15 cellular contexts compared by ENCODE assay signal in genomic region chr2:74107071-74107470, GRCh38. TPM values are rescaled to one million over a fixed set of nuclear protein-coding genes. Genes with fewer than 3 reads are reported as not detected.
DNase-seq lines count a peak whose midpoint lies in the region; FAIRE-seq and TF ChIP-seq lines count a peak whose summit lies in the region.
"Had no signal": no experiment of that assay in that cellular context is flagged by ENCODE, and none has a peak within 500 bp of the region (broad histone marks: within the 10 kb centered on the region; RNA-seq: fewer than 3 reads in every experiment).

No MANE protein-coding gene starts in this region.

- FAIRE-seq in GM12891 (lab: Jason Lieb, UNC), result no peak
- FAIRE-seq: GM18507 had no signal

- H2AFZ ChIP-seq in MM.1S (ENCODE audit: low read length), result no peak overlapping the region

- H3K4me1 Mint-ChIP-seq in endodermal cell, result peaks cover 18% of the 10 kb centered on the region
- peaks cover 12% of the 10 kb centered on the region for H3K4me1 Mint-ChIP-seq in nephron progenitor cell

- H3K36me3 ChIP-seq in HUES48 (ENCODE audit: control insufficient read depth, insufficient read depth, low read length), result peaks cover 16% of the 10 kb centered on the region
- H3K36me3 ChIP-seq in endodermal cell (ENCODE audit: control insufficient read depth, insufficient read depth, low read length), result peaks cover 20% of the 10 kb centered on the region
- H3K36me3 ChIP-seq in MM.1S (replicated peaks; ENCODE audit: insufficient read depth, low read length), result no peaks in the 10 kb centered on the region
- H3K36me3 ChIP-seq: BE2C had no signal

- H3K9me3 Mint-ChIP-seq in endodermal cell (no peaks in the 10 kb centered on the region), nephron progenitor cell (no peaks in the 10 kb centered on the region)
- H3K9me3 Mint-ChIP-seq: CD4-positive, alpha-beta T cell had no signal

- DNase-seq in GM12891 (ENCODE audit: insufficient read length, low spot score), result no peak
- DNase-seq in endodermal cell, result peak; percentile 62
- peak; percentile 24 for DNase-seq in nephron progenitor cell
- DNase-seq in MM.1S, result no peak
- no peak for DNase-seq in activated T-cell treated with anti-CD3 and anti-CD28 coated beads, Interleukin-2, amount 50 U/mL, for 1 hour
- DNase-seq in activated CD4-positive, CD25-positive, alpha-beta regulatory T cell (lab: John Stamatoyannopoulos, UW), result no peak
- DNase-seq: BE2C; CD4-positive, alpha-beta T cell; NCI-H1092; NCI-H2227 treated with DMSO at 0.1 percent for 48 hours; NCI-H524; Peyer's patch had no signal

- H3K27me3 ChIP-seq in HUES48 (ENCODE audit: control insufficient read depth, insufficient read depth, low read length) (no peaks in the 10 kb centered on the region), endodermal cell (ENCODE audit: control insufficient read depth, insufficient read depth, low read length, poor library complexity, severe bottlenecking) (no peaks in the 10 kb centered on the region), MM.1S (replicated peaks; ENCODE audit: insufficient read depth, low read length) (no peaks in the 10 kb centered on the region)
- H3K27me3 ChIP-seq: BE2C, Peyer's patch had no signal

- H4K20me1 ChIP-seq in MM.1S (ENCODE audit: insufficient read depth, low read length), result no peaks in the 10 kb centered on the region

- 0 out of 2 replicates have a peak overlapping the region, but pooled peaks have one; percentile 2 for H3K9ac ChIP-seq in HUES48 (ENCODE audit: low read depth, low read length)
- H3K9ac ChIP-seq in endodermal cell (ENCODE audit: extremely low read depth, low read length, poor library complexity, severe bottlenecking), result no peak overlapping the region
- no peak overlapping the region for H3K9ac ChIP-seq in MM.1S (ENCODE audit: low read length)

- peaks cover 29% of the 10 kb centered on the region for H3K4me1 ChIP-seq in HUES48 (ENCODE audit: control insufficient read depth, insufficient read depth, low read length)
- peaks cover 3% of the 10 kb centered on the region for H3K4me1 ChIP-seq in endodermal cell (ENCODE audit: control insufficient read depth, insufficient read depth, low read length)
- H3K4me1 ChIP-seq in MM.1S (ENCODE audit: low read length), result peaks cover 5% of the 10 kb centered on the region; the same call in 1 of the 2 replicates
- H3K4me1 ChIP-seq: BE2C, HAP-1, Peyer's patch had no signal

- no peaks in the 10 kb centered on the region for H3K79me2 ChIP-seq in MM.1S (ENCODE audit: low read length)

- H3F3A ChIP-seq in MM.1S (ENCODE audit: insufficient read depth, low read length), result no peaks in the 10 kb centered on the region

- 28 to 35% methylated on average over 4 to 12 of the region's 12 CpGs for WGBS in endodermal cell (ENCODE audit: insufficient coverage in 1 of 2, insufficient read length in 1 of 2), 2 experiments

- H3K9me2 ChIP-seq in MM.1S (replicated peaks; ENCODE audit: insufficient read depth, low read length), result no peaks in the 10 kb centered on the region

- H3K4me3 ChIP-seq in HUES48 (ENCODE audit: low read depth, low read length), result peak overlapping the region; percentile 46
- peak overlapping the region; percentile 43 for H3K4me3 ChIP-seq in endodermal cell (ENCODE audit: low read length)
- no peak overlapping the region for H3K4me3 ChIP-seq in MM.1S (ENCODE audit: low read length)
- H3K4me3 ChIP-seq: HAP-1, Peyer's patch had no signal

- H3K4me2 ChIP-seq in MM.1S (ENCODE audit: low read depth, low read length), result no peak overlapping the region

- TF ChIP-seq POLR2A in GM12891 (IDR thresholded peaks at IDR 0.05; ENCODE audit: low read depth, low read length), result no peak; the same call in 1 of the 2 replicates

- H3K4me3 Mint-ChIP-seq in endodermal cell (no peak overlapping the region), nephron progenitor cell (no peak overlapping the region)
- H3K4me3 Mint-ChIP-seq: CD4-positive, alpha-beta T cell had no signal

- H3K27me3 Mint-ChIP-seq in endodermal cell (ENCODE audit: insufficient read depth), result no peaks in the 10 kb centered on the region
- no peaks in the 10 kb centered on the region for H3K27me3 Mint-ChIP-seq in nephron progenitor cell (ENCODE audit: low read depth, poor library complexity)
- H3K27me3 Mint-ChIP-seq: CD4-positive, alpha-beta T cell had no signal

- TF ChIP-seq CTCF in endodermal cell (conservative IDR thresholded peaks at IDR 0.05), result no peak
- TF ChIP-seq CTCF in nephron progenitor cell (IDR thresholded peaks at IDR 0.05), result no peak
- no peak for TF ChIP-seq CTCF in MM.1S (IDR thresholded peaks at IDR 0.05; ENCODE audit: low read length)

- H3K27ac Mint-ChIP-seq in endodermal cell, result peak overlapping the region; percentile 55
- no peak overlapping the region for H3K27ac Mint-ChIP-seq in nephron progenitor cell
- H3K27ac Mint-ChIP-seq: CD4-positive, alpha-beta T cell had no signal

- H3K36me3 Mint-ChIP-seq in endodermal cell (ENCODE audit: low read depth) (peaks cover 14% of the 10 kb centered on the region), nephron progenitor cell (ENCODE audit: low read depth) (peaks cover 31% of the 10 kb centered on the region)

- no peak overlapping the region for H3K27ac ChIP-seq in HUES48 (ENCODE audit: low read depth, low read length)
- no peak overlapping the region for H3K27ac ChIP-seq in endodermal cell (ENCODE audit: low read depth, low read length)
- H3K27ac ChIP-seq in MM.1S (ENCODE audit: low read length), result no peak overlapping the region
- H3K27ac ChIP-seq: Peyer's patch had no signal

- H3K9me3 ChIP-seq in HUES48 (ENCODE audit: control insufficient read depth, insufficient read depth, low read length) (no peaks in the 10 kb centered on the region), endodermal cell (ENCODE audit: control insufficient read depth, low read length) (no peaks in the 10 kb centered on the region), MM.1S (replicated peaks; ENCODE audit: insufficient read depth, low read length) (no peaks in the 10 kb centered on the region)
- H3K9me3 ChIP-seq: BE2C, HAP-1, Peyer's patch had no signal

TF ChIP-seq in GM12891, 5 proteins besides CTCF, POLR2A, EP300 and RAD21:
- TF ChIP-seq POU2F2 (IDR thresholded peaks at IDR 0.05; ENCODE audit: low read depth, low read length) (0 out of 2 replicates have a peak, but pooled peaks have one; percentile 14), TAF1 (IDR thresholded peaks at IDR 0.05; ENCODE audit: low read depth, low read length) (no peak), POLR2AphosphoS5 (IDR thresholded peaks at IDR 0.05; ENCODE audit: low read depth, low read length) (peak; percentile 59; the same call in 1 of the 2 replicates)

RNA-seq across cellular contexts. Expression of gene BOLA3, which starts 40.6 kb away (rescaled TPM):
- 93.4 TPM for polyA plus RNA-seq in GM12891 (2012; ENCODE audit: low read depth, missing spikeins)
- total RNA-seq in endodermal cell, result 10 to 100 TPM; 42.5 to 43.2 TPM
- 60.6 TPM for polyA plus RNA-seq in endodermal cell (2013, experiment 1 of 2)
- polyA plus RNA-seq in endodermal cell (2013, experiment 2 of 2), result 62.9 TPM

Comparison
In these comparisons a context has a peak if more than half of its experiments do, and no peak if none do; other contexts are left out.
1. DNase-seq: peak in endodermal cell (single experiment) and nephron progenitor cell (single experiment); none in GM12891 (single experiment), MM.1S (single experiment), activated T-cell treated with anti-CD3 and anti-CD28 coated beads, Interleukin-2, amount 50 U/mL, for 1 hour (single experiment) and activated CD4-positive, CD25-positive, alpha-beta regulatory T cell (0 of 4).